Comparison of ENCODE assay signal across 26 cellular contexts in the genomic region with DNA sequence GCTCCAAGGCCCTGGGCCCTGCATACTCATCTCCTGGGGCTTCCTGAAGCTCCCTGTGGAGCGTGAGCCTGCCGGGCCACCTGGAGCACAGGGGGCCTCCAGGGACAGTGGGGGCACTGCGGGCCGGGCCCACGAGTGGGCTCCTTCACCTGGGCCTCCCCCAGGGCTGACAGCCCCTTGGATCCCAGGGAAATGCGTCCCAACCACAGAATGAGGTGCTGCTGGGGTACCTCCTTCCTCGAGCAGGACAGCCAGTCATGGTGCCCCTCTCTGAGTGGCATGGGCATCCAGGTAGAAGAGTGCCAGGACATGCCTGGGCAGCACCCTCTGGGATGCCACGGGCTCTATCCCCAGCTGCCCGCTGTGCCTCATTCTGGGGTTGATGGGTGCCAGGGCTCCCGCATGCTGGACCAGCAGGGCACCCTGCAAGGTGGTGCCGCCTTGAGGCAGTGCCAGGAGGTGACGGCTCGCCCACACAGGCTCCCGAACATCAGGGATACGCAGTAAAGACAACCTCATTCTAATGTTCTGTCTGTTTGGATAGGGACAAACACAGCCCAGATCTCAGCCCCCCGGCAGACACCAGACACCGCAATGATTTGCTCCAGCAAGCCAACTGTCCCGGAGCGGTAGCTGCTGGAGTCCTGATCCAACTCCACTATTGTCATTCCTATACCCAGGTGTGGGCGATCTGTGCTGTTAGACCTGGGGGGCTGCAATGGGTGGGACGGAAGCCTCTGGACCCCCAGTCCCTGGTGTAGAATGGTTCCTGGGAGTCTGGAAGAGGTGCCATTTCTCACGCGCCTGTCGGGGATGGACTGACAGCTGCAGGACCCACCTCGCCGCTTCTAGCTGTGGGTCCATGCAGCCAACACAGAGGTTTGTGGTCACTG. TPM values are rescaled to one million over a fixed set of nuclear protein-coding genes. Genes with fewer than 3 reads are reported as not detected.
A peak's percentile ranks its signal among the peaks of the same experiment; 100 is the strongest.
DNase-seq lines count a peak whose midpoint lies in the region; ATAC-seq and TF ChIP-seq lines count a peak whose summit lies in the region.
"Had no signal": no experiment of that assay in that cellular context is flagged by ENCODE, and none has a peak within 500 bp of the region (broad histone marks: within the 10 kb centered on the region; RNA-seq: fewer than 3 reads in every experiment).

No MANE protein-coding gene starts in this region.

- no peak overlapping the region for H3K4me3 ChIP-seq in hepatocyte
- H3K4me3 ChIP-seq: GM23338, heart left ventricle, K562, stomach had no signal

- no peaks in the 10 kb centered on the region for H3K36me3 Mint-ChIP-seq in activated naive CD8-positive, alpha-beta T cell treated with anti-CD3 and anti-CD28 coated beads, Interleukin-2, amount 10 ng/mL, durations not matched to agents 7 days and 5 days
- H3K36me3 Mint-ChIP-seq in activated naive CD8-positive, alpha-beta T cell treated with anti-CD3 and anti-CD28 coated beads, Interleukin-2, amount 50 U/mL, for 24 hours (ENCODE audit: low read depth) = no peaks in the 10 kb centered on the region
- no peaks in the 10 kb centered on the region for H3K36me3 Mint-ChIP-seq in nephron (ENCODE audit: low read depth)

- WGBS in hepatocyte (ENCODE audit: low lambda C conversion rate, missing lambda C conversion rate) = 89% methylated on average over 25 of the region's 26 CpGs

- no peak for TF ChIP-seq CTCF in hepatocyte (IDR thresholded peaks at IDR 0.05; ENCODE audit: poor library complexity)
- TF ChIP-seq CTCF in nephron (IDR thresholded peaks at IDR 0.05; ENCODE audit: unreplicated experiment in 3 of 3) = no peak

- DNase-seq in activated naive CD8-positive, alpha-beta T cell treated with anti-CD3 and anti-CD28 coated beads, Interleukin-2, amount 10 ng/mL, durations not matched to agents 7 days and 5 days = peak; percentile 22
- no peak for DNase-seq in activated naive CD8-positive, alpha-beta T cell treated with anti-CD3 and anti-CD28 coated beads, Interleukin-2, amount 50 U/mL, for 24 hours
- peak; percentile 11 for DNase-seq in hepatocyte (ENCODE audit: low spot score)
- no peak for DNase-seq in HuH-7 (ENCODE audit: low spot score)
- DNase-seq in GDM1 (lab: John Stamatoyannopoulos, UW) = no peak
- DNase-seq in KG1 (lab: John Stamatoyannopoulos, UW) = no peak
- DNase-seq: activated naive CD4-positive, alpha-beta T cell; activated T-cell treated with anti-CD3 and anti-CD28 coated beads, Interleukin-2, amount 50 U/mL, for 1 hour; C1 segment of cervical spinal cord; heart left ventricle; NCI-H2171 treated with DMSO at 0.1 percent for 48 hours; NCI-H526 treated with DMSO at 0.1 percent for 48 hours; nucleus accumbens; stimulated activated CD4-positive, alpha-beta T cell treated with anti-CD3 and anti-CD28 coated beads, Interleukin-12 subunit alpha, Interleukin-12 subunit beta, amount 100 ng/mL, for 4 hours; T-helper 9 cell had no signal

- peaks cover 3% of the 10 kb centered on the region for H3K4me1 Mint-ChIP-seq in activated naive CD8-positive, alpha-beta T cell treated with anti-CD3 and anti-CD28 coated beads, Interleukin-2, amount 10 ng/mL, durations not matched to agents 7 days and 5 days
- peaks cover 9% of the 10 kb centered on the region for H3K4me1 Mint-ChIP-seq in activated naive CD8-positive, alpha-beta T cell treated with anti-CD3 and anti-CD28 coated beads, Interleukin-2, amount 50 U/mL, for 24 hours
- H3K4me1 Mint-ChIP-seq in nephron = peaks cover 44% of the 10 kb centered on the region

- peak overlapping the region; percentile 18 for H3K4me2 ChIP-seq in hepatocyte
- H3K4me2 ChIP-seq: GM23338 had no signal

- POLR2A ChIA-PET in activated naive CD8-positive, alpha-beta T cell treated with anti-CD3 and anti-CD28 coated beads, Interleukin-2, amount 10 ng/mL, durations not matched to agents 7 days and 5 days (lab: Charles Lee) = no interaction called here

- no peaks in the 10 kb centered on the region for H3K36me3 ChIP-seq in hepatocyte (replicated peaks; ENCODE audit: insufficient read depth, low read depth)
- H3K36me3 ChIP-seq: heart left ventricle, stomach had no signal

- peak overlapping the region; percentile 86 for H3K27ac ChIP-seq in hepatocyte
- H3K27ac ChIP-seq: heart left ventricle, stomach had no signal

- H3K9me3 ChIP-seq in hepatocyte (ENCODE audit: low read depth) = no peaks in the 10 kb centered on the region
- H3K9me3 ChIP-seq: heart left ventricle, stomach had no signal

- no peaks in the 10 kb centered on the region for H4K20me1 ChIP-seq in hepatocyte (ENCODE audit: insufficient read depth, poor library complexity, severe bottlenecking)

- H3K27me3 ChIP-seq in hepatocyte = no peaks in the 10 kb centered on the region

- ATAC-seq in activated naive CD8-positive, alpha-beta T cell treated with anti-CD3 and anti-CD28 coated beads, Interleukin-2, amount 10 ng/mL, durations not matched to agents 7 days and 5 days (ENCODE audit: low read depth) = no peak
- no peak for ATAC-seq in activated naive CD8-positive, alpha-beta T cell treated with anti-CD3 and anti-CD28 coated beads, Interleukin-2, amount 50 U/mL, for 24 hours
- no peak for ATAC-seq in HG02798 (IDR thresholded peaks at IDR 0.05; ENCODE audit: poor library complexity, unreplicated experiment)
- ATAC-seq: GM23338, heart left ventricle, K562 had no signal

- no peak overlapping the region for H3K27ac Mint-ChIP-seq in activated naive CD8-positive, alpha-beta T cell treated with anti-CD3 and anti-CD28 coated beads, Interleukin-2, amount 10 ng/mL, durations not matched to agents 7 days and 5 days
- H3K27ac Mint-ChIP-seq in activated naive CD8-positive, alpha-beta T cell treated with anti-CD3 and anti-CD28 coated beads, Interleukin-2, amount 50 U/mL, for 24 hours = no peak overlapping the region
- H3K27ac Mint-ChIP-seq in nephron = peak overlapping the region in 2 of 3 experiments; percentile 22 to 35
- H3K27ac Mint-ChIP-seq: activated B cell treated with CpG ODN at 0.5 μM for 24 hours, GM23338 had no signal

- peaks cover 24% of the 10 kb centered on the region for H3K27me3 Mint-ChIP-seq in activated naive CD8-positive, alpha-beta T cell treated with anti-CD3 and anti-CD28 coated beads, Interleukin-2, amount 10 ng/mL, durations not matched to agents 7 days and 5 days
- H3K27me3 Mint-ChIP-seq in activated naive CD8-positive, alpha-beta T cell treated with anti-CD3 and anti-CD28 coated beads, Interleukin-2, amount 50 U/mL, for 24 hours = peaks cover 34% of the 10 kb centered on the region
- H3K27me3 Mint-ChIP-seq in nephron (ENCODE audit: low read depth) = peaks cover 28% of the 10 kb centered on the region

- H3K4me1 ChIP-seq in hepatocyte (ENCODE audit: insufficient read depth) = peaks cover 52% of the 10 kb centered on the region

- H3K9me2 ChIP-seq in hepatocyte (replicated peaks; ENCODE audit: insufficient read depth) = no peaks in the 10 kb centered on the region

- no peaks in the 10 kb centered on the region for H3K9me3 Mint-ChIP-seq in activated naive CD8-positive, alpha-beta T cell treated with anti-CD3 and anti-CD28 coated beads, Interleukin-2, amount 10 ng/mL, durations not matched to agents 7 days and 5 days
- H3K9me3 Mint-ChIP-seq in activated naive CD8-positive, alpha-beta T cell treated with anti-CD3 and anti-CD28 coated beads, Interleukin-2, amount 50 U/mL, for 24 hours = no peaks in the 10 kb centered on the region
- no peaks in the 10 kb centered on the region for H3K9me3 Mint-ChIP-seq in nephron
- H3K9me3 Mint-ChIP-seq: activated B cell treated with CpG ODN at 0.5 μM for 24 hours, GM23338 had no signal

- no peak overlapping the region for H2AFZ ChIP-seq in hepatocyte
- H2AFZ ChIP-seq: GM23338 had no signal

- H3K4me3 Mint-ChIP-seq in activated naive CD8-positive, alpha-beta T cell treated with anti-CD3 and anti-CD28 coated beads, Interleukin-2, amount 10 ng/mL, durations not matched to agents 7 days and 5 days = no peak overlapping the region
- no peak overlapping the region for H3K4me3 Mint-ChIP-seq in activated naive CD8-positive, alpha-beta T cell treated with anti-CD3 and anti-CD28 coated beads, Interleukin-2, amount 50 U/mL, for 24 hours
- H3K4me3 Mint-ChIP-seq in nephron = no peak overlapping the region
- H3K4me3 Mint-ChIP-seq: activated B cell treated with CpG ODN at 0.5 μM for 24 hours, GM23338 had no signal

- no peaks in the 10 kb centered on the region for H3K79me2 ChIP-seq in hepatocyte

RNA-seq across cellular contexts. Expression of a gene that starts 25.8 kb away (rescaled TPM):
- total RNA-seq in activated naive CD8-positive, alpha-beta T cell treated with anti-CD3 and anti-CD28 coated beads, Interleukin-2, amount 10 ng/mL, durations not matched to agents 7 days and 5 days = not detected
- total RNA-seq in hepatocyte = not detected in 2 replicates
- 0.39 and 0.54 TPM in 2 replicates for polyA plus RNA-seq in hepatocyte
- total RNA-seq: A673, activated B cell treated with CpG ODN at 0.5 μM for 24 hours, cardiac septum, dermis microvascular lymphatic vessel endothelial cell, GM23338, heart left ventricle, K562, RPMI7951, stomach, urinary bladder had no signal
- polyA plus RNA-seq: GM23338, heart left ventricle, K562, stomach, urinary bladder had no signal

RNA-seq across cellular contexts. Expression of a gene that starts 33.5 kb away (rescaled TPM):
- total RNA-seq in activated naive CD8-positive, alpha-beta T cell treated with anti-CD3 and anti-CD28 coated beads, Interleukin-2, amount 10 ng/mL, durations not matched to agents 7 days and 5 days = not detected
- total RNA-seq in hepatocyte = not detected in 2 replicates
- not detected in 2 replicates for polyA plus RNA-seq in hepatocyte
- total RNA-seq: A673, activated B cell treated with CpG ODN at 0.5 μM for 24 hours, cardiac septum, dermis microvascular lymphatic vessel endothelial cell, GM23338, heart left ventricle, K562, RPMI7951, stomach, urinary bladder had no signal
- polyA plus RNA-seq: GM23338, heart left ventricle, K562, stomach, urinary bladder had no signal

RNA-seq across cellular contexts. Expression of a gene that starts 41.6 kb away (rescaled TPM):
- not detected for total RNA-seq in activated naive CD8-positive, alpha-beta T cell treated with anti-CD3 and anti-CD28 coated beads, Interleukin-2, amount 10 ng/mL, durations not matched to agents 7 days and 5 days
- total RNA-seq in hepatocyte = not detected in 2 replicates
- not detected in 2 replicates for polyA plus RNA-seq in hepatocyte
- total RNA-seq: A673, activated B cell treated with CpG ODN at 0.5 μM for 24 hours, cardiac septum, GM23338, heart left ventricle, K562, RPMI7951, stomach, urinary bladder had no signal
- polyA plus RNA-seq: GM23338, heart left ventricle, K562, stomach, urinary bladder had no signal

RNA-seq across cellular contexts. Expression of a gene that starts 47.2 kb away (rescaled TPM):
- not detected for total RNA-seq in activated naive CD8-positive, alpha-beta T cell treated with anti-CD3 and anti-CD28 coated beads, Interleukin-2, amount 10 ng/mL, durations not matched to agents 7 days and 5 days
- total RNA-seq in hepatocyte = not detected in 2 replicates
- not detected in 2 replicates for polyA plus RNA-seq in hepatocyte
- total RNA-seq: A673, activated B cell treated with CpG ODN at 0.5 μM for 24 hours, cardiac septum, dermis microvascular lymphatic vessel endothelial cell, GM23338, heart left ventricle, K562, RPMI7951, stomach, urinary bladder had no signal
- polyA plus RNA-seq: GM23338, heart left ventricle, K562, stomach, urinary bladder had no signal

RNA-seq across cellular contexts. Expression of a gene that starts 57.3 kb away (rescaled TPM):
- total RNA-seq in activated naive CD8-positive, alpha-beta T cell treated with anti-CD3 and anti-CD28 coated beads, Interleukin-2, amount 10 ng/mL, durations not matched to agents 7 days and 5 days = not detected
- total RNA-seq in hepatocyte = not detected in 2 replicates
- not detected in 2 replicates for polyA plus RNA-seq in hepatocyte
- total RNA-seq: A673, activated B cell treated with CpG ODN at 0.5 μM for 24 hours, cardiac septum, dermis microvascular lymphatic vessel endothelial cell, GM23338, heart left ventricle, K562, RPMI7951, stomach, urinary bladder had no signal
- polyA plus RNA-seq: GM23338, heart left ventricle, K562, stomach, urinary bladder had no signal

Comparison
In these comparisons a context has a peak if more than half of its experiments do, and no peak if none do; other contexts are left out.
1. DNase-seq: peak in activated naive CD8-positive, alpha-beta T cell treated with anti-CD3 and anti-CD28 coated beads, Interleukin-2, amount 10 ng/mL, durations not matched to agents 7 days and 5 days (single experiment) and hepatocyte (single experiment); none in activated naive CD8-positive, alpha-beta T cell treated with anti-CD3 and anti-CD28 coated beads, Interleukin-2, amount 50 U/mL, for 24 hours (single experiment), HuH-7 (single experiment), GDM1 (single experiment) and KG1 (single experiment).
2. H3K27ac Mint-ChIP-seq: peak in nephron (2 of 3); none in activated naive CD8-positive, alpha-beta T cell treated with anti-CD3 and anti-CD28 coated beads, Interleukin-2, amount 10 ng/mL, durations not matched to agents 7 days and 5 days (single experiment) and activated naive CD8-positive, alpha-beta T cell treated with anti-CD3 and anti-CD28 coated beads, Interleukin-2, amount 50 U/mL, for 24 hours (single experiment).